In genomic region chrX:24054182-24055042, GRCh38 we compare ENCODE assay signal across 8 cellular contexts. TPM values are rescaled to one million over a fixed set of nuclear protein-coding genes. Genes with fewer than 3 reads are reported as not detected.
DNase-seq lines count a peak whose midpoint lies in the region; TF ChIP-seq lines count a peak whose summit lies in the region.

Gene EIF2S3, plus strand, starts transcription at chrX:24054956. Its CDS starts 13 bp downstream, at chrX:24054969.

- H3K9me2 ChIP-seq in MM.1S (replicated peaks; ENCODE audit: insufficient read depth, low read length), result no peaks in the 10 kb centered on the region

- peak in 1 of 4 donors; percentile 37 for TF ChIP-seq POLR2A in stomach (IDR thresholded peaks at IDR 0.05)

- peaks cover 3% of the 10 kb centered on the region for H3F3A ChIP-seq in MM.1S (ENCODE audit: insufficient read depth, low read length)

- in situ Hi-C loops in HAP-1 (cut with MboI; ENCODE audit: low sequenced_read_pairs), result no loop called here

- peaks cover 7% of the 10 kb centered on the region for H3K79me2 ChIP-seq in MM.1S (ENCODE audit: low read length)

- H3K4me3 Mint-ChIP-seq in nephron progenitor cell, result no peak within 1 kb of the TSS

- intact Hi-C loops in stomach (cut with DNase I; ENCODE audit: low total_unique reads), result no loop called here

- H3K27me3 ChIP-seq in HAP-1 (ENCODE audit: low read depth) (no peaks in the 10 kb centered on the region), MM.1S (replicated peaks; ENCODE audit: insufficient read depth, low read length) (no peaks in the 10 kb centered on the region), stomach (no peaks in the 10 kb centered on the region)

- peaks cover 23% of the 10 kb centered on the region for H3K4me1 Mint-ChIP-seq in nephron progenitor cell

- peak; percentile 67 for TF ChIP-seq CTCF in MM.1S (IDR thresholded peaks at IDR 0.05; ENCODE audit: low read length)
- peak; percentile 63 for TF ChIP-seq CTCF in fibroblast of the aortic adventitia (IDR thresholded peaks at IDR 0.05; ENCODE audit: insufficient read depth, low read length)
- TF ChIP-seq CTCF in nephron progenitor cell (IDR thresholded peaks at IDR 0.05), result peak; percentile 81
- TF ChIP-seq CTCF in stomach (IDR thresholded peaks at IDR 0.05), result peak in 5 of 7 experiments; percentile 9 to 75 (median 46)

- no peak within 1 kb of the TSS; the same call in 1 of the 2 replicates for H3K9ac ChIP-seq in MM.1S (ENCODE audit: low read length)

- DNase-seq in GDM1 (lab: John Stamatoyannopoulos, UW), result peak; percentile 89
- DNase-seq in HAP-1 (ENCODE audit: low spot score in 2 of 2), result peak; percentile 94 to 96
- DNase-seq in MM.1S, result peak; percentile 94
- DNase-seq in SHP77 treated with DMSO at 0.1 percent for 48 hours (lab: John Stamatoyannopoulos, UW), result peak; percentile 69
- DNase-seq in activated effector memory CD4-positive, alpha-beta T cell treated with Interleukin-2 at 50 U/mL for 16 hours, result peak; percentile 81
- peak; percentile 99 for DNase-seq in fibroblast of the aortic adventitia (ENCODE audit: low read depth)
- DNase-seq in nephron progenitor cell, result peak; percentile 91
- peak; percentile 89 for DNase-seq in stomach

- peak within 1 kb of the TSS; percentile 75 for H2AFZ ChIP-seq in MM.1S (ENCODE audit: low read length)

- peaks cover 18% of the 10 kb centered on the region for H3K4me1 ChIP-seq in HAP-1
- H3K4me1 ChIP-seq in MM.1S (ENCODE audit: low read length), result no peaks in the 10 kb centered on the region
- peaks cover 0 to 13% (median 4%) of the 10 kb centered on the region in 4 donors for H3K4me1 ChIP-seq in stomach

- peaks cover 4% of the 10 kb centered on the region for H3K27me3 Mint-ChIP-seq in nephron progenitor cell (ENCODE audit: low read depth, poor library complexity)

- WGBS in stomach, 5 donors, result 0 to 2% (median 0%) methylated on average over 34 to 57 of the region's 57 CpGs

- H4K20me1 ChIP-seq in MM.1S (ENCODE audit: insufficient read depth, low read length), result no peaks in the 10 kb centered on the region; the same call in 1 of the 2 replicates

- H3K4me3 ChIP-seq in HAP-1 (no peak within 1 kb of the TSS), MM.1S (ENCODE audit: low read length) (no peak within 1 kb of the TSS; the same call in none of the 2 replicates), fibroblast of the aortic adventitia (ENCODE audit: low read depth, low read length) (no peak within 1 kb of the TSS), stomach (peak within 1 kb of the TSS in 2 of 4 donors; percentile 67 to 72)

- no peak for TF ChIP-seq EP300 in stomach (IDR thresholded peaks at IDR 0.05)

- H3K9me3 Mint-ChIP-seq in nephron progenitor cell, result no peaks in the 10 kb centered on the region

- H3K27ac ChIP-seq in MM.1S (ENCODE audit: low read length) (peak within 1 kb of the TSS; percentile 93; the same call in 1 of the 2 replicates), stomach (peak within 1 kb of the TSS in 3 of 5 donors; percentile 89 to 96 (median 93))

- H3K9me3 ChIP-seq in HAP-1, result no peaks in the 10 kb centered on the region
- H3K9me3 ChIP-seq in MM.1S (replicated peaks; ENCODE audit: insufficient read depth, low read length), result no peaks in the 10 kb centered on the region
- no peaks in the 10 kb centered on the region for H3K9me3 ChIP-seq in stomach

- no peak within 1 kb of the TSS for H3K27ac Mint-ChIP-seq in nephron progenitor cell

- peaks cover 20% of the 10 kb centered on the region for H3K36me3 Mint-ChIP-seq in nephron progenitor cell (ENCODE audit: low read depth)

- peaks cover 9% of the 10 kb centered on the region for H3K36me3 ChIP-seq in HAP-1 (replicated peaks)
- H3K36me3 ChIP-seq in MM.1S (replicated peaks; ENCODE audit: insufficient read depth, low read length), result no peaks in the 10 kb centered on the region; the same call in 1 of the 2 replicates
- peaks cover 0 to 30% (median 24%) of the 10 kb centered on the region in 4 donors for H3K36me3 ChIP-seq in stomach

- peak within 1 kb of the TSS; percentile 60 for H3K4me2 ChIP-seq in MM.1S (ENCODE audit: low read depth, low read length)

RNA-seq across cellular contexts. Expression of gene EIF2S3, which starts in this region (rescaled TPM):
- total RNA-seq in fibroblast of the aortic adventitia (ENCODE audit: low replicate concordance), result 149 and 349 TPM in 2 replicates
- total RNA-seq in stomach, result 100 to 1,000 TPM in 2 of 5 donors, 10 to 100 TPM in 3; 20.0 to 234 (median 75.5) TPM
- 100 to 1,000 TPM in 1 of 3 donors, 10 to 100 TPM in 2; 55.2 to 110 (median 58.4) TPM for polyA plus RNA-seq in stomach
